ENCODE assay signal across 8 cellular contexts in the genomic region with DNA sequence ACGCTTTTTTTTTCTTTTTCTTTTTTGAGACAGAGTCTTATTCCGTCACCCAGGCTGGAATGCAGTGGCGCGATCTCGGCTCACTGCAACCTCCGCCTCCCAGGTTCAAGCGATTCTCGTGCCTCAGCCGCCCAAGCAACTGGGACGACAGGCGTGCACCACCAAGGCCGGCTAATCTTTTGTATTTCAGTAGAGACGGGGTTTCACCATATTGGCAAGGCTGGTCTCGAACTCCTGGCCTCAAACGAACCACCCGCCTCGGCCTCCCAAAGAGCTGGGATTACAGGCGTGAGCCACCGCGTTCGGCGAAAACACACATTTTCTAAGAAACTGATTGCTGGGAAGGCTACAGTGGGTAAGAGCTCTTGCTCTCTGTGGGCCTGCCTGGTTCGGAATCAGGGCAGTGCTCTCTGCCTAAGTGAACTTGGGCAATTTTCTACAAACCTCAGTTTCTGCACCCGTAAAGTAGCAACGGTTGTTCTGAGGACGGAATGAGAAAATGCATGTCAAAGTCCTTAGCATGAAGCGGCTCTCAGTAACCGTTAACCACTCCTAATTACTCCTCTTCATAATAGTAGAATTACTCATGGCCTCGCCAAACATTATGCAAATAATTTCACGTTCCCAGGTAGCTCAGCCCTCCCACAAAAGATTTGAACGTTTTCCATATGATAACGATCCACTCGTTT. TPM values are rescaled to one million over a fixed set of nuclear protein-coding genes. Genes with fewer than 3 reads are reported as not detected.
DNase-seq lines count a peak whose midpoint lies in the region; ATAC-seq and TF ChIP-seq lines count a peak whose summit lies in the region.

No MANE protein-coding gene starts in this region.

- no peak for TF ChIP-seq POLR2A in body of pancreas (IDR thresholded peaks at IDR 0.05)

- intact Hi-C loops in body of pancreas (cut with DNase I) = no loop called here

- H3K36me3 ChIP-seq in ES-I3 (ENCODE audit: insufficient read depth, low read length) (peaks cover 12% of the 10 kb centered on the region), body of pancreas (replicated peaks in 1 of 2; ENCODE audit: insufficient read depth in 1 of 2, low read depth in 2 of 2) (no peaks in the 10 kb centered on the region), mucosa of rectum (ENCODE audit: control insufficient read depth in 2 of 2, insufficient read depth in 2 of 2, low read length in 2 of 2) (no peaks in the 10 kb centered on the region)

- no peak for TF ChIP-seq CTCF in body of pancreas (IDR thresholded peaks at IDR 0.05)

- ATAC-seq in HG03064 (IDR thresholded peaks at IDR 0.05; ENCODE audit: low read depth, unreplicated experiment) (peak; percentile 15), body of pancreas (no peak)

- peaks cover 0 to 5% of the 10 kb centered on the region in 2 donors for H3K27me3 ChIP-seq in body of pancreas
- no peaks in the 10 kb centered on the region for H3K27me3 ChIP-seq in mucosa of rectum (ENCODE audit: control insufficient read depth in 2 of 2, insufficient read depth in 2 of 2, low read length in 2 of 2)

- WGBS in body of pancreas, 2 donors = 21 to 31% methylated on average over 33 of the region's 33 CpGs

- H3K27ac ChIP-seq in body of pancreas (peak overlapping the region; percentile 71 to 88 (median 80)), mucosa of rectum (ENCODE audit: low read depth in 2 of 2, low read length in 2 of 2) (peak overlapping the region; percentile 94 to 97)

- H3K4me1 ChIP-seq in ES-I3 (ENCODE audit: insufficient read depth, low read length) = peaks cover 11% of the 10 kb centered on the region; the same call in 1 of the 2 replicates
- peaks cover 19% of the 10 kb centered on the region for H3K4me1 ChIP-seq in body of pancreas
- H3K4me1 ChIP-seq in mucosa of rectum (ENCODE audit: control insufficient read depth in 2 of 2, insufficient read depth in 2 of 2, low read length in 2 of 2) = peaks cover 8 to 13% of the 10 kb centered on the region in 2 donors

- no peak for DNase-seq in body of pancreas
- DNase-seq in HuH-7.5 (ENCODE audit: low spot score) = no peak
- DNase-seq in NCI-H524 treated with DMSO at 0.1 percent for 48 hours (lab: John Stamatoyannopoulos, UW) = no peak
- DNase-seq in NCI-H2227 (lab: John Stamatoyannopoulos, UW; ENCODE audit: unreplicated experiment) = no peak
- DNase-seq in NCI-H510A (lab: John Stamatoyannopoulos, UW) = no peak

- peak overlapping the region; percentile 46 for H3K9ac ChIP-seq in ES-I3 (ENCODE audit: low read depth, low read length)
- H3K9ac ChIP-seq in mucosa of rectum (ENCODE audit: low read depth in 1 of 2, low read length in 2 of 2) = peak overlapping the region; percentile 80 to 81

- no peaks in the 10 kb centered on the region for H3K9me3 ChIP-seq in ES-I3 (ENCODE audit: control insufficient read depth, insufficient read depth, low read length)
- H3K9me3 ChIP-seq in body of pancreas = no peaks in the 10 kb centered on the region
- no peaks in the 10 kb centered on the region for H3K9me3 ChIP-seq in mucosa of rectum (ENCODE audit: control insufficient read depth in 2 of 2, low read length in 2 of 2)

- peak overlapping the region in 1 of 2 donors; percentile 70 for H3K4me3 ChIP-seq in body of pancreas
- peak overlapping the region; percentile 85 for H3K4me3 ChIP-seq in mucosa of rectum (ENCODE audit: low read length in 2 of 2)

RNA-seq across cellular contexts. Expression of a gene that starts 1.0 kb away (rescaled TPM):
- total RNA-seq in body of pancreas = 1 to 10 TPM in 1 of 2 donors, not detected in 1; 1.0 TPM
